Comparison of ENCODE assay signal across 1 cellular context in genomic region chr3:10505050-10505790, GRCh38.
TF ChIP-seq lines count a peak whose summit lies in the region.

TSS of gene ATP2B2 (minus strand) at chr3:10505586. CDS start at chr3:10449543, 56,043 bp downstream.

TF ChIP-seq in GM23338, 12 proteins besides CTCF, POLR2A, EP300 and RAD21 (continued from another document):
- TF ChIP-seq ZNF462 (CRISPR knock-in tag; IDR thresholded peaks at IDR 0.05) (no peak), STAT1 (IDR thresholded peaks at IDR 0.05; ENCODE audit: unreplicated experiment) (no peak), ZNF114 (CRISPR knock-in tag; IDR thresholded peaks at IDR 0.05) (no peak), NANOG (IDR thresholded peaks at IDR 0.05; ENCODE audit: borderline replicate concordance) (no peak)
